Comparison of ENCODE assay signal across 32 cellular contexts in genomic region chr1:236952279-236953003, GRCh38. TPM values are rescaled to one million over a fixed set of nuclear protein-coding genes. Genes with fewer than 3 reads are reported as not detected.
A peak's percentile ranks its signal among the peaks of the same experiment; 100 is the strongest.
DNase-seq lines count a peak whose midpoint lies in the region; ATAC-seq and TF ChIP-seq lines count a peak whose summit lies in the region.
"Had no signal": no experiment of that assay in that cellular context is flagged by ENCODE, and none has a peak within 500 bp of the region (broad histone marks: within the 10 kb centered on the region; RNA-seq: fewer than 3 reads in every experiment).

No MANE protein-coding gene starts in this region.

- no peaks in the 10 kb centered on the region for H3K79me1 ChIP-seq in mesendoderm (ENCODE audit: low read length)

- 71 to 76% methylated on average over 8 to 9 of the region's 9 CpGs for WGBS in endodermal cell (ENCODE audit: insufficient coverage in 1 of 2, insufficient read length in 1 of 2), 2 experiments
- WGBS in mesendoderm (ENCODE audit: extremely low coverage, insufficient coverage, low lambda C conversion rate), result no CpG with 5 or more reads among the region's 9 CpGs

- DNase-seq in Right ventricle myocardium superior, result no peak
- no peak for DNase-seq in cardiac septum (ENCODE audit: low spot score)
- peak; percentile 56 for DNase-seq in endodermal cell
- DNase-seq in mesendoderm, result peak; percentile 41
- DNase-seq in T-helper 9 cell, result no peak
- no peak for DNase-seq in activated naive CD4-positive, alpha-beta T cell treated with anti-CD3 and anti-CD28 coated beads, Interleukin-2, amount 50 U/mL, for 72 hours (ENCODE audit: low spot score in 2 of 2)
- no peak for DNase-seq in amniotic stem cell (lab: John Stamatoyannopoulos, UW)
- no peak for DNase-seq in NCI-H2081 (lab: John Stamatoyannopoulos, UW)
- DNase-seq: activated CD4-positive, alpha-beta T cell treated with anti-CD3 and anti-CD28 coated beads, Interleukin-2, amount 50 U/mL, for 4 hours; activated CD8-positive, alpha-beta memory T cell treated with anti-CD3 and anti-CD28 coated beads, Interleukin-2, amount 10 ng/mL, durations not matched to agents 7 days and 5 days; activated naive CD8-positive, alpha-beta T cell treated with anti-CD3 and anti-CD28 coated beads, Interleukin-2, amount 50 U/mL, for 24 hours; activated T-cell treated with anti-CD3 and anti-CD28 coated beads, Interleukin-2, amount 50 U/mL, for 48 hours; body of pancreas; CD4-positive, CD25-positive, alpha-beta regulatory T cell; gastrocnemius medialis; KBM-7; left lung; NCI-H1092; NCI-H187; PC-9; stimulated activated CD4-positive, alpha-beta T cell treated with anti-CD3 and anti-CD28 coated beads, Interleukin-12 subunit alpha, Interleukin-12 subunit beta, amount 100 ng/mL, for 4 hours; stimulated activated CD4-positive, alpha-beta T cell treated with anti-CD3 and anti-CD28 coated beads, Interleukin-4, amount 100 ng/mL, for 1 hour; upper lobe of right lung had no signal

- H3K27ac ChIP-seq in endodermal cell (ENCODE audit: low read depth, low read length), result no peak overlapping the region
- no peak overlapping the region for H3K27ac ChIP-seq in mesendoderm (ENCODE audit: low read depth, low read length)
- H3K27ac ChIP-seq: A549, body of pancreas, gastrocnemius medialis, left lung, neutrophil, PC-9, upper lobe of right lung had no signal

- H3K9ac ChIP-seq in endodermal cell (ENCODE audit: extremely low read depth, low read length, poor library complexity, severe bottlenecking), result no peak overlapping the region
- H3K9ac ChIP-seq in mesendoderm (ENCODE audit: low read length), result no peak overlapping the region

- TF ChIP-seq CTCF in endodermal cell (conservative IDR thresholded peaks at IDR 0.05), result no peak

- no peaks in the 10 kb centered on the region for H3K36me3 Mint-ChIP-seq in endodermal cell (ENCODE audit: low read depth)
- peaks cover 0 to 4% of the 10 kb centered on the region in 2 donors for H3K36me3 Mint-ChIP-seq in activated naive CD4-positive, alpha-beta T cell treated with anti-CD3 and anti-CD28 coated beads, Interleukin-2, amount 50 U/mL, for 72 hours
- H3K36me3 Mint-ChIP-seq: activated CD8-positive, alpha-beta memory T cell treated with anti-CD3 and anti-CD28 coated beads, Interleukin-2, amount 10 ng/mL, durations not matched to agents 7 days and 5 days; CD4-positive, CD25-positive, alpha-beta regulatory T cell had no signal

- H3K9me3 Mint-ChIP-seq in endodermal cell, result peaks cover 4% of the 10 kb centered on the region
- peaks cover 0 to 12% of the 10 kb centered on the region in 2 donors for H3K9me3 Mint-ChIP-seq in activated naive CD4-positive, alpha-beta T cell treated with anti-CD3 and anti-CD28 coated beads, Interleukin-2, amount 50 U/mL, for 72 hours
- H3K9me3 Mint-ChIP-seq: T-helper 1 cell treated with Interleukin-12 subunit alpha and Interleukin-12 subunit beta and Interleukin-4 antibody, amounts not matched to agents 30 μg/mL and 1 μg/mL, for 36 hours had no signal

- no peak overlapping the region for H3K4ac ChIP-seq in mesendoderm (ENCODE audit: low read depth, low read length)

- H2BK15ac ChIP-seq in mesendoderm (replicated peaks; ENCODE audit: low read depth), result no peak overlapping the region

- H2AK5ac ChIP-seq in mesendoderm (ENCODE audit: low read length), result no peak overlapping the region

- no peak overlapping the region for H4K8ac ChIP-seq in mesendoderm (ENCODE audit: low read depth, low read length)

- H3K18ac ChIP-seq in mesendoderm (ENCODE audit: low read length), result no peak overlapping the region

- no peaks in the 10 kb centered on the region for H3K27me3 ChIP-seq in endodermal cell (ENCODE audit: control insufficient read depth, insufficient read depth, low read length, poor library complexity, severe bottlenecking)
- no peaks in the 10 kb centered on the region for H3K27me3 ChIP-seq in mesendoderm (ENCODE audit: insufficient read depth, low read length, poor library complexity)
- H3K27me3 ChIP-seq: body of pancreas, gastrocnemius medialis, left lung, neutrophil, upper lobe of right lung had no signal

- no peak overlapping the region for H2BK5ac ChIP-seq in mesendoderm (ENCODE audit: low read length)

- no peak overlapping the region for H3K4me2 ChIP-seq in mesendoderm (ENCODE audit: low read length)
- H3K4me2 ChIP-seq: A549, PC-9 had no signal

- peaks cover 13% of the 10 kb centered on the region for H3K9me3 ChIP-seq in endodermal cell (ENCODE audit: control insufficient read depth, low read length)
- H3K9me3 ChIP-seq: A549, body of pancreas, gastrocnemius medialis, neutrophil, upper lobe of right lung had no signal

- peak; percentile 28 for ATAC-seq in Right ventricle myocardium superior (ENCODE audit: poor library complexity)
- ATAC-seq in activated naive CD4-positive, alpha-beta T cell treated with anti-CD3 and anti-CD28 coated beads, Interleukin-2, amount 50 U/mL, for 72 hours, result no peak
- ATAC-seq: A549; activated CD4-positive, CD25-positive, alpha-beta regulatory T cell treated with anti-CD3 and anti-CD28 coated beads, Interleukin-2, amount 50 U/mL, for 24 hours; activated CD8-positive, alpha-beta memory T cell treated with anti-CD3 and anti-CD28 coated beads, Interleukin-2, amount 10 ng/mL, durations not matched to agents 7 days and 5 days; activated naive CD8-positive, alpha-beta T cell treated with anti-CD3 and anti-CD28 coated beads, Interleukin-2, amount 50 U/mL, for 24 hours; body of pancreas; gastrocnemius medialis; left lung; sciatic nerve; SK-N-SH treated with all-trans-retinoic acid at 6 μM for 48 hours; upper lobe of right lung had no signal

- peak overlapping the region; percentile 24 for H3K27ac Mint-ChIP-seq in endodermal cell
- H3K27ac Mint-ChIP-seq in activated naive CD4-positive, alpha-beta T cell treated with anti-CD3 and anti-CD28 coated beads, Interleukin-2, amount 50 U/mL, for 72 hours, result no peak overlapping the region
- H3K27ac Mint-ChIP-seq: activated CD8-positive, alpha-beta memory T cell treated with anti-CD3 and anti-CD28 coated beads, Interleukin-2, amount 10 ng/mL, durations not matched to agents 7 days and 5 days; activated naive CD8-positive, alpha-beta T cell treated with anti-CD3 and anti-CD28 coated beads, Interleukin-2, amount 50 U/mL, for 24 hours; CD4-positive, CD25-positive, alpha-beta regulatory T cell; progenitor cell of endocrine pancreas; T-helper 1 cell treated with Interleukin-12 subunit alpha and Interleukin-12 subunit beta and Interleukin-4 antibody, amounts not matched to agents 30 μg/mL and 1 μg/mL, for 36 hours had no signal

- no peaks in the 10 kb centered on the region for H3K79me2 ChIP-seq in mesendoderm (ENCODE audit: control insufficient read depth, insufficient read depth, low read length)

- peak overlapping the region; percentile 32 for H3K23ac ChIP-seq in mesendoderm (ENCODE audit: low read length)

- H3K4me1 Mint-ChIP-seq in endodermal cell, result peaks cover 22% of the 10 kb centered on the region
- H3K4me1 Mint-ChIP-seq: activated CD8-positive, alpha-beta memory T cell treated with anti-CD3 and anti-CD28 coated beads, Interleukin-2, amount 10 ng/mL, durations not matched to agents 7 days and 5 days; activated naive CD8-positive, alpha-beta T cell treated with anti-CD3 and anti-CD28 coated beads, Interleukin-2, amount 50 U/mL, for 24 hours; CD4-positive, CD25-positive, alpha-beta regulatory T cell had no signal

- H3K4me1 ChIP-seq in endodermal cell (ENCODE audit: control insufficient read depth, insufficient read depth, low read length), result peaks cover 13% of the 10 kb centered on the region
- peaks cover 5% of the 10 kb centered on the region for H3K4me1 ChIP-seq in mesendoderm (ENCODE audit: control insufficient read depth, low read depth, low read length)
- H3K4me1 ChIP-seq: A549, body of pancreas, gastrocnemius medialis, left lung, upper lobe of right lung had no signal

- no peak overlapping the region for H3K56ac ChIP-seq in mesendoderm (ENCODE audit: low read length)

- no peak overlapping the region for H3K4me3 ChIP-seq in endodermal cell (ENCODE audit: low read length)
- no peak overlapping the region for H3K4me3 ChIP-seq in mesendoderm (ENCODE audit: low read length)
- H3K4me3 ChIP-seq: A549, body of pancreas, gastrocnemius medialis, left lung, PC-9, upper lobe of right lung had no signal

- no peaks in the 10 kb centered on the region for H3K36me3 ChIP-seq in endodermal cell (ENCODE audit: control insufficient read depth, insufficient read depth, low read length)
- no peaks in the 10 kb centered on the region for H3K36me3 ChIP-seq in mesendoderm (ENCODE audit: control insufficient read depth, insufficient read depth, low read length)
- H3K36me3 ChIP-seq: gastrocnemius medialis, left lung, neutrophil, upper lobe of right lung had no signal

- H3K27me3 Mint-ChIP-seq in endodermal cell (ENCODE audit: insufficient read depth), result no peaks in the 10 kb centered on the region

- intact Hi-C loops in Right ventricle myocardium superior (cut with DNase I), result no loop called here
- intact Hi-C loops in cardiac septum (cut with DNase I), result no loop called here

- H4K5ac ChIP-seq in mesendoderm (ENCODE audit: low read length), result no peak overlapping the region

- no peak overlapping the region for H3K4me3 Mint-ChIP-seq in endodermal cell
- H3K4me3 Mint-ChIP-seq: activated CD8-positive, alpha-beta memory T cell treated with anti-CD3 and anti-CD28 coated beads, Interleukin-2, amount 10 ng/mL, durations not matched to agents 7 days and 5 days; activated naive CD8-positive, alpha-beta T cell treated with anti-CD3 and anti-CD28 coated beads, Interleukin-2, amount 50 U/mL, for 24 hours; CD4-positive, CD25-positive, alpha-beta regulatory T cell; T-helper 1 cell treated with Interleukin-12 subunit alpha and Interleukin-12 subunit beta and Interleukin-4 antibody, amounts not matched to agents 30 μg/mL and 1 μg/mL, for 36 hours had no signal

- H2BK120ac ChIP-seq in mesendoderm (ENCODE audit: low read depth, low read length), result no peak overlapping the region

RNA-seq across cellular contexts. Expression of gene MT1HL1, which starts 51.8 kb away (rescaled TPM):
- total RNA-seq in Right ventricle myocardium superior (not detected), cardiac septum (not detected), endodermal cell (not detected)
- polyA plus RNA-seq in endodermal cell (2013, experiment 1 of 2), result not detected
- not detected for polyA plus RNA-seq in endodermal cell (2013, experiment 2 of 2)
- not detected for polyA plus RNA-seq in mesendoderm (2013, experiment 1 of 2)
- not detected for polyA plus RNA-seq in mesendoderm (2013, experiment 2 of 2)
- total RNA-seq in activated naive CD4-positive, alpha-beta T cell treated with anti-CD3 and anti-CD28 coated beads, Interleukin-2, amount 50 U/mL, for 72 hours, result not detected
- total RNA-seq: activated CD8-positive, alpha-beta memory T cell treated with anti-CD3 and anti-CD28 coated beads, Interleukin-2, amount 10 ng/mL, durations not matched to agents 7 days and 5 days; body of pancreas; CD4-positive, CD25-positive, alpha-beta regulatory T cell; chondrocyte; gastrocnemius medialis; left lung; M059J; PC-9; progenitor cell of endocrine pancreas; sciatic nerve; upper lobe of right lung had no signal
- polyA plus RNA-seq: A549; CD4-positive, CD25-positive, alpha-beta regulatory T cell had no signal

Comparison
In these comparisons a context has a peak if more than half of its experiments do, and no peak if none do; other contexts are left out.
1. DNase-seq: peak in endodermal cell (single experiment) and mesendoderm (single experiment); none in Right ventricle myocardium superior (single experiment), cardiac septum (single experiment), T-helper 9 cell (single experiment), activated naive CD4-positive, alpha-beta T cell treated with anti-CD3 and anti-CD28 coated beads, Interleukin-2, amount 50 U/mL, for 72 hours (0 of 2), amniotic stem cell (single experiment) and NCI-H2081 (0 of 2).